Comparison of ENCODE assay signal across 1 cellular context in genomic region chr18:79504495-79504894, GRCh38.
TF ChIP-seq lines count a peak whose summit lies in the region.
"Not testable (repeated sequence)": the region's sequence is repeated elsewhere in the genome, so short reads cannot be mapped to it uniquely, and the experiment has no call there.

No MANE protein-coding gene starts in this region.

TF ChIP-seq in K562, 482 proteins besides CTCF, POLR2A, EP300 and RAD21:
- TF ChIP-seq ID3 (CRISPR knock-in tag; IDR thresholded peaks at IDR 0.05), result not testable (repeated sequence)
- 0 out of 2 replicates have a peak, but pooled peaks have one; percentile 23 for TF ChIP-seq ID3 (tag; IDR thresholded peaks at IDR 0.05)
- peak; percentile 77 for TF ChIP-seq EGR1 (conservative IDR thresholded peaks at IDR 0.05)
